ENCODE assay signal across 13 cellular contexts in the genomic region with DNA sequence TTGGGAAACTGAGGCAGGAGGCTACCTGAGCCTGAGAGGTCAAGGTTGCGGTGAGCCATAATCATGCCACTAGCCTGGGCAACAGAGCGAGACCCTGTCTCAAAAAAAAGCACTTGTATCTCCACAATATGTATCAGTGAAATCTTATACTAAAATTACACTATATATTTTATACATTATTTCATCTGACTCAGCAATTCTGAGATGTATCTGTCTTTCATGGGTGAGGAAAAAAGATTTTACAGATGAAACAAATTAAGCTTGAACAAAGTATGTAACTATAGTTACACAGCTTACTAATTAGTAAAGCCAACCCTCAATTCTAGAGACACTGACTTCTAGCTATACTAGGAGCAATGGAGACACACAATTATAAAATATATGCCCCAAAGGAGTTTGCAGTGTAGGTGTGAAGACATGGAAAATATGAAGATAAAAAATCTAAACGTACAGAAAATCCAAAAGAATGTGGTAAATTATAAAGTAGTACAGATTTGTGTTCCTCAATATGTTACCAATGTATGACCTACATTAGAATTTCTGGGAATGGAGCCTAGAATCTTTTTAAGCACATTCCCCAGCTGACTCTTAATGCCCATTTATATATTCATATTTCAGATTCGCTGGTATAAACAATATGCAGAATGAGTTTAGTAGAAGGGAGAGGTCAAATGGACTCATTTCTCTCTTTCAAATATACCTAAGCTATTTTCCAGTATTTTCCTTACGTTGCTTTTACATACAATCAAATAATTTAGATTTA.
"Had no signal": no experiment of that assay in that cellular context is flagged by ENCODE, and none has a peak within 500 bp of the region (broad histone marks: within the 10 kb centered on the region; RNA-seq: fewer than 3 reads in every experiment).

No MANE protein-coding gene starts in this region.

- H3K36me3 ChIP-seq: gastrocnemius medialis, thoracic aorta had no signal

- H3K27me3 ChIP-seq: esophagus squamous epithelium, gastrocnemius medialis, heart right ventricle, right atrium auricular region, stomach had no signal

- H3K9me3 ChIP-seq: esophagus squamous epithelium, gastrocnemius medialis, heart right ventricle, mucosa of descending colon, right atrium auricular region, stomach, thoracic aorta had no signal

- H3K27ac ChIP-seq: epithelial cell of prostate, esophagus squamous epithelium, gastrocnemius medialis, heart right ventricle, right atrium auricular region had no signal

- ATAC-seq: gastrocnemius medialis; heart right ventricle; naive thymus-derived CD8-positive, alpha-beta T cell had no signal

- FAIRE-seq: urothelium cell line had no signal

- H3K4me3 ChIP-seq: esophagus squamous epithelium, gastrocnemius medialis, heart right ventricle, mucosa of descending colon, right atrium auricular region, stomach, thoracic aorta had no signal

- DNase-seq: effector memory CD8-positive, alpha-beta T cell; esophagus squamous epithelium; gastrocnemius medialis; heart right ventricle; islet precursor cell; mucosa of descending colon; stimulated activated CD4-positive, alpha-beta T cell treated with anti-CD3 and anti-CD28 coated beads, Interleukin-12 subunit alpha, Interleukin-12 subunit beta, amount 100 ng/mL, for 4 hours; stomach had no signal
